Comparison of ENCODE assay signal across 1 cellular context in genomic region chr15:68603951-68604350, GRCh38.
TF ChIP-seq lines count a peak whose summit lies in the region.

No MANE protein-coding gene starts in this region.

TF ChIP-seq in SK-N-SH, 30 proteins besides CTCF, POLR2A, EP300 and RAD21 (continued from another document):
- no peak for TF ChIP-seq SIN3A (IDR thresholded peaks at IDR 0.05; ENCODE audit: borderline replicate concordance, low read depth, low read length)
- TF ChIP-seq RFX5 (IDR thresholded peaks at IDR 0.05; ENCODE audit: low read length), result no peak
